ENCODE assay signal across 8 cellular contexts in genomic region chr1:10398734-10399486, GRCh38. TPM values are rescaled to one million over a fixed set of nuclear protein-coding genes. Genes with fewer than 3 reads are reported as not detected.
A peak's percentile ranks its signal among the peaks of the same experiment; 100 is the strongest.
DNase-seq lines count a peak whose midpoint lies in the region; ATAC-seq and TF ChIP-seq lines count a peak whose summit lies in the region.

TSS of gene PGD (plus strand) at chr1:10399064. CDS start at chr1:10399118, 54 bp downstream.

- peaks cover 3 to 26% (median 18%) of the 10 kb centered on the region in 4 donors for H3K4me1 ChIP-seq in liver (ENCODE audit: control insufficient read depth in 4 of 4, insufficient read depth in 4 of 4, low read length in 3 of 4)

- no peak for TF ChIP-seq RAD21 in liver (IDR thresholded peaks at IDR 0.05)

- peak; percentile 96 for ATAC-seq in GM19395 (IDR thresholded peaks at IDR 0.05; ENCODE audit: unreplicated experiment)
- ATAC-seq in HG03565 (IDR thresholded peaks at IDR 0.05; ENCODE audit: unreplicated experiment): peak; percentile 84

- TF ChIP-seq CTCF in C4-2B (conservative IDR thresholded peaks at IDR 0.05) (no peak), liver (IDR thresholded peaks at IDR 0.05; ENCODE audit: low read depth, low read length, missing input control) (no peak)

- DNase-seq in NCI-H774 (lab: John Stamatoyannopoulos, UW) (peak; percentile 80), dermis microvascular lymphatic vessel endothelial cell (ENCODE audit: low read depth in 2 of 2) (peak; percentile 92 to 98)
- DNase-seq in activated CD4-positive, alpha-beta T cell treated with anti-CD3 and anti-CD28 coated beads, Interleukin-2, amount 50 U/mL, for 48 hours: peak; percentile 99
- DNase-seq in stimulated activated CD4-positive, alpha-beta T cell treated with anti-CD3 and anti-CD28 coated beads, Interleukin-4, amount 100 ng/mL, for 24 hours: peak; percentile 98

- H3K27ac ChIP-seq in C4-2B (peak within 1 kb of the TSS; percentile 96), liver (ENCODE audit: low read depth in 1 of 2, low read length in 2 of 2) (peak within 1 kb of the TSS; percentile 77 to 82)

- peaks cover 3 to 11% (median 10%) of the 10 kb centered on the region in 4 donors for H3K36me3 ChIP-seq in liver (ENCODE audit: control insufficient read depth in 4 of 4, insufficient read depth in 3 of 4, low read depth in 1 of 4, low read length in 3 of 4)

- WGBS in liver: under 1% methylated on average over 81 of the region's 81 CpGs

- H3K9me3 ChIP-seq in liver (ENCODE audit: control insufficient read depth in 4 of 4, low read length in 3 of 4): no peaks in the 10 kb centered on the region

- H3K9ac ChIP-seq in liver (ENCODE audit: low read depth in 1 of 2, low read length in 2 of 2): peak within 1 kb of the TSS in 1 of 2 donors; percentile 52

- no peaks in the 10 kb centered on the region for H3K27me3 ChIP-seq in liver (ENCODE audit: control insufficient read depth in 4 of 4, insufficient read depth in 4 of 4, low read length in 3 of 4)

- peak within 1 kb of the TSS; percentile 84 to 87 (median 85) for H3K4me3 ChIP-seq in liver (ENCODE audit: low read depth in 1 of 3, low read length in 3 of 3)

TF ChIP-seq in liver, 16 proteins besides CTCF, POLR2A, EP300 and RAD21:
- TF ChIP-seq HNF4A (conservative IDR thresholded peaks at IDR 0.05) (peak in 1 of 2 donors; percentile 41), NR2F2 (IDR thresholded peaks at IDR 0.05) (peak; percentile 21), GABPA (IDR thresholded peaks at IDR 0.05 in 1 of 2, conservative IDR thresholded peaks at IDR 0.05 in 1 of 2) (no peak), TAF1 (conservative IDR thresholded peaks at IDR 0.05) (peak; percentile 78), ATF3 (IDR thresholded peaks at IDR 0.05) (no peak), YY1 (IDR thresholded peaks at IDR 0.05) (peak; percentile 85), SP1 (IDR thresholded peaks at IDR 0.05) (peak; percentile 98), JUND (IDR thresholded peaks at IDR 0.05) (no peak), EGR1 (IDR thresholded peaks at IDR 0.05; ENCODE audit: low read depth in 2 of 2) (peak; percentile 100), FOXA1 (IDR thresholded peaks at IDR 0.05) (peak; percentile 6), HNF4G (IDR thresholded peaks at IDR 0.05) (no peak), MAX (IDR thresholded peaks at IDR 0.05) (peak; percentile 52), ZBTB33 (IDR thresholded peaks at IDR 0.05) (no peak), FOXA2 (IDR thresholded peaks at IDR 0.05) (no peak), RXRA (IDR thresholded peaks at IDR 0.05) (peak; percentile 58 to 64), REST (IDR thresholded peaks at IDR 0.05) (peak; percentile 75)

RNA-seq across cellular contexts. Expression of gene PGD, which starts in this region (rescaled TPM):
- 64.5 and 79.3 TPM in 2 replicates for total RNA-seq in dermis microvascular lymphatic vessel endothelial cell
- total RNA-seq in liver: 10 to 100 TPM; 52.4 to 89.0 TPM
- polyA plus RNA-seq in liver: 100 to 1,000 TPM in 1 of 2 donors, 10 to 100 TPM in 1; 45.9 to 112 TPM

Comparison
In these comparisons a context has a peak if more than half of its experiments do, and no peak if none do; other contexts are left out.
1. Peak in every context shown above with its lines: DNase-seq, ATAC-seq, H3K4me3 ChIP-seq and H3K27ac ChIP-seq.